ENCODE assay signal across 13 cellular contexts in the genomic region with DNA sequence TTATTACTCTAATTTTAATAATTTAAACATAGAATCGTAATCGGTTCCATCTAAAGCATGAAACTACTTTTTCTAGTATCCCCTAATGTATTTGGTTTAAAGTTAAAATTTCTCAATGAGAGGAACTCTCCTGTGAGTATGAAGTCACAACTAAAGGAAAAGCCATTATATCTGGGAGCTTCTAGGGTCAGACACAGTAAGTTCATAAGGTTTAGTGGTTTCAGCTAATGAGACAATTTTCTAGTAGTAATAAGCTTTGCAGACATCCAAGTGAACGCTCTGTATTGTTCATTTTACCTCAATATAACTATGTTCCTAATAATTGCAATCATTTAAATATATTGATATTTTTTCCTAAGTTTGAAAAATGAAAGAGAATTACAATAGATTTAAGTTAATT.
A peak's percentile ranks its signal among the peaks of the same experiment; 100 is the strongest.
DNase-seq lines count a peak whose midpoint lies in the region; ATAC-seq and TF ChIP-seq lines count a peak whose summit lies in the region.
"Had no signal": no experiment of that assay in that cellular context is flagged by ENCODE, and none has a peak within 500 bp of the region (broad histone marks: within the 10 kb centered on the region; RNA-seq: fewer than 3 reads in every experiment).

No MANE protein-coding gene starts in this region.

- H3K9me3 ChIP-seq in neuron (ENCODE audit: low read length), result no peaks in the 10 kb centered on the region
- peaks cover 0 to 4% (median 0%) of the 10 kb centered on the region in 3 experiments for H3K9me3 ChIP-seq in naive thymus-derived CD4-positive, alpha-beta T cell (ENCODE audit: control insufficient read depth in 2 of 3, low read length in 3 of 3)
- H3K9me3 ChIP-seq: SJSA1 had no signal

- H2AFZ ChIP-seq in neuron (ENCODE audit: low read depth, low read length), result peak overlapping the region; percentile 84

- no peaks in the 10 kb centered on the region for H3K27me3 Mint-ChIP-seq in HFFc6 (ENCODE audit: insufficient read depth)
- H3K27me3 Mint-ChIP-seq in naive thymus-derived CD4-positive, alpha-beta T cell, result no peaks in the 10 kb centered on the region

- H3K27ac Mint-ChIP-seq in HFFc6, result no peak overlapping the region; the same call in 1 of the 2 replicates
- H3K27ac Mint-ChIP-seq in naive thymus-derived CD4-positive, alpha-beta T cell, result no peak overlapping the region
- H3K27ac Mint-ChIP-seq: CD8-positive, alpha-beta T cell had no signal

- no peak for DNase-seq in HFFc6
- peak; percentile 8 for DNase-seq in NCI-H460 (ENCODE audit: extremely low read depth, low read depth)
- DNase-seq in naive thymus-derived CD4-positive, alpha-beta T cell, result no peak
- DNase-seq in left cardiac atrium, result no peak
- DNase-seq: CD8-positive, alpha-beta T cell; GF-D8; Kasumi-1; NCI-H446; NCI-H748 treated with DMSO at 0.1 percent for 48 hours had no signal

- H3K9me3 Mint-ChIP-seq in HFFc6, result no peaks in the 10 kb centered on the region; the same call in 1 of the 2 replicates
- peaks cover 2 to 19% (median 8%) of the 10 kb centered on the region in 11 donors for H3K9me3 Mint-ChIP-seq in naive thymus-derived CD4-positive, alpha-beta T cell

- H3K4me3 Mint-ChIP-seq in HFFc6, result peak overlapping the region; percentile 87
- H3K4me3 Mint-ChIP-seq in naive thymus-derived CD4-positive, alpha-beta T cell, result no peak overlapping the region
- H3K4me3 Mint-ChIP-seq: CD8-positive, alpha-beta T cell had no signal

- no peak overlapping the region for H3K27ac ChIP-seq in naive thymus-derived CD4-positive, alpha-beta T cell (ENCODE audit: low read depth, low read length)
- H3K27ac ChIP-seq: SJSA1 had no signal

- no peaks in the 10 kb centered on the region for H3K36me3 ChIP-seq in neuron (ENCODE audit: insufficient read depth, low read length)
- no peaks in the 10 kb centered on the region for H3K36me3 ChIP-seq in naive thymus-derived CD4-positive, alpha-beta T cell (ENCODE audit: control insufficient read depth in 2 of 3, insufficient read depth in 3 of 3, low read length in 3 of 3)
- H3K36me3 ChIP-seq: SJSA1 had no signal

- H3K4me1 ChIP-seq in neuron (ENCODE audit: insufficient read depth, low read length), result no peaks in the 10 kb centered on the region
- no peaks in the 10 kb centered on the region for H3K4me1 ChIP-seq in naive thymus-derived CD4-positive, alpha-beta T cell (ENCODE audit: control insufficient read depth in 2 of 2, insufficient read depth in 2 of 2, low read length in 2 of 2)
- H3K4me1 ChIP-seq: SJSA1 had no signal

- ATAC-seq in SK-N-SH treated with all-trans-retinoic acid at 6 μM for 48 hours, result peak; percentile 60
- ATAC-seq in HG03521 (IDR thresholded peaks at IDR 0.05; ENCODE audit: unreplicated experiment), result no peak
- ATAC-seq in naive thymus-derived CD4-positive, alpha-beta T cell, result no peak
- ATAC-seq in left cardiac atrium, result no peak
- ATAC-seq: CD8-positive, alpha-beta T cell had no signal

- H3K36me3 Mint-ChIP-seq in HFFc6 (ENCODE audit: low read depth), result no peaks in the 10 kb centered on the region; the same call in 1 of the 2 replicates
- H3K36me3 Mint-ChIP-seq in naive thymus-derived CD4-positive, alpha-beta T cell, result no peaks in the 10 kb centered on the region
- H3K36me3 Mint-ChIP-seq: CD8-positive, alpha-beta T cell had no signal

- no peak for TF ChIP-seq CTCF in HFFc6 (IDR thresholded peaks at IDR 0.05)

- H3K4me3 ChIP-seq in neuron (ENCODE audit: low read length), result no peak overlapping the region
- no peak overlapping the region for H3K4me3 ChIP-seq in naive thymus-derived CD4-positive, alpha-beta T cell (ENCODE audit: low read length)
- H3K4me3 ChIP-seq: SJSA1 had no signal

- CTCF ChIA-PET in naive thymus-derived CD4-positive, alpha-beta T cell (lab: Charles Lee), result no interaction called here

- POLR2A ChIA-PET in naive thymus-derived CD4-positive, alpha-beta T cell (lab: Charles Lee), result no interaction called here

- no peaks in the 10 kb centered on the region for H3K27me3 ChIP-seq in neuron (ENCODE audit: insufficient read depth, low read length)
- no peaks in the 10 kb centered on the region for H3K27me3 ChIP-seq in naive thymus-derived CD4-positive, alpha-beta T cell (ENCODE audit: control insufficient read depth in 2 of 2, insufficient read depth in 2 of 2, low read length in 2 of 2)
- H3K27me3 ChIP-seq: SJSA1 had no signal

- peaks cover 10% of the 10 kb centered on the region for H3K4me1 Mint-ChIP-seq in HFFc6 (ENCODE audit: low read depth)
- H3K4me1 Mint-ChIP-seq in naive thymus-derived CD4-positive, alpha-beta T cell, result no peaks in the 10 kb centered on the region

- intact Hi-C loops in naive thymus-derived CD4-positive, alpha-beta T cell (cut with micrococcal nuclease), result no loop called here
- intact Hi-C loops in left cardiac atrium (cut with DNase I), result no loop called here

TF ChIP-seq in SK-N-SH treated with all-trans-retinoic acid at 6 μM for 48 hours, 23 proteins besides CTCF, POLR2A, EP300 and RAD21:
- TF ChIP-seq ZFP30 (CRISPR knock-in tag; IDR thresholded peaks at IDR 0.05), result no peak
- TF ChIP-seq, protein P1, sequence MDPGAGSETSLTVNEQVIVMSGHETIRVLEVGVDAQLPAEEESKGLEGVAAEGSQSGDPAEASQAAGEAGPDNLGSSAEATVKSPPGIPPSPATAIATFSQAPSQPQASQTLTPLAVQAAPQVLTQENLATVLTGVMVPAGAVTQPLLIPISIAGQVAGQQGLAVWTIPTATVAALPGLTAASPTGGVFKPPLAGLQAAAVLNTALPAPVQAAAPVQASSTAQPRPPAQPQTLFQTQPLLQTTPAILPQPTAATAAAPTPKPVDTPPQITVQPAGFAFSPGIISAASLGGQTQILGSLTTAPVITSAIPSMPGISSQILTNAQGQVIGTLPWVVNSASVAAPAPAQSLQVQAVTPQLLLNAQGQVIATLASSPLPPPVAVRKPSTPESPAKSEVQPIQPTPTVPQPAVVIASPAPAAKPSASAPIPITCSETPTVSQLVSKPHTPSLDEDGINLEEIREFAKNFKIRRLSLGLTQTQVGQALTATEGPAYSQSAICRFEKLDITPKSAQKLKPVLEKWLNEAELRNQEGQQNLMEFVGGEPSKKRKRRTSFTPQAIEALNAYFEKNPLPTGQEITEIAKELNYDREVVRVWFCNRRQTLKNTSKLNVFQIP (CRISPR knock-in tag; IDR thresholded peaks at IDR 0.05; ENCODE audit: borderline replicate concordance, low read depth), result no peak
- no peak for TF ChIP-seq ARNTL (CRISPR knock-in tag; IDR thresholded peaks at IDR 0.05; ENCODE audit: borderline replicate concordance, low read depth)
- TF ChIP-seq ZNF565 (CRISPR knock-in tag; conservative IDR thresholded peaks at IDR 0.05; ENCODE audit: low read depth), result no peak
- TF ChIP-seq, protein P2, sequence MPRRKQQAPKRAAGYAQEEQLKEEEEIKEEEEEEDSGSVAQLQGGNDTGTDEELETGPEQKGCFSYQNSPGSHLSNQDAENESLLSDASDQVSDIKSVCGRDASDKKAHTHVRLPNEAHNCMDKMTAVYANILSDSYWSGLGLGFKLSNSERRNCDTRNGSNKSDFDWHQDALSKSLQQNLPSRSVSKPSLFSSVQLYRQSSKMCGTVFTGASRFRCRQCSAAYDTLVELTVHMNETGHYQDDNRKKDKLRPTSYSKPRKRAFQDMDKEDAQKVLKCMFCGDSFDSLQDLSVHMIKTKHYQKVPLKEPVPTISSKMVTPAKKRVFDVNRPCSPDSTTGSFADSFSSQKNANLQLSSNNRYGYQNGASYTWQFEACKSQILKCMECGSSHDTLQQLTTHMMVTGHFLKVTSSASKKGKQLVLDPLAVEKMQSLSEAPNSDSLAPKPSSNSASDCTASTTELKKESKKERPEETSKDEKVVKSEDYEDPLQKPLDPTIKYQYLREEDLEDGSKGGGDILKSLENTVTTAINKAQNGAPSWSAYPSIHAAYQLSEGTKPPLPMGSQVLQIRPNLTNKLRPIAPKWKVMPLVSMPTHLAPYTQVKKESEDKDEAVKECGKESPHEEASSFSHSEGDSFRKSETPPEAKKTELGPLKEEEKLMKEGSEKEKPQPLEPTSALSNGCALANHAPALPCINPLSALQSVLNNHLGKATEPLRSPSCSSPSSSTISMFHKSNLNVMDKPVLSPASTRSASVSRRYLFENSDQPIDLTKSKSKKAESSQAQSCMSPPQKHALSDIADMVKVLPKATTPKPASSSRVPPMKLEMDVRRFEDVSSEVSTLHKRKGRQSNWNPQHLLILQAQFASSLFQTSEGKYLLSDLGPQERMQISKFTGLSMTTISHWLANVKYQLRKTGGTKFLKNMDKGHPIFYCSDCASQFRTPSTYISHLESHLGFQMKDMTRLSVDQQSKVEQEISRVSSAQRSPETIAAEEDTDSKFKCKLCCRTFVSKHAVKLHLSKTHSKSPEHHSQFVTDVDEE (CRISPR knock-in tag; IDR thresholded peaks at IDR 0.05), result no peak
- TF ChIP-seq OSR1 (CRISPR knock-in tag; IDR thresholded peaks at IDR 0.05), result no peak
- TF ChIP-seq, protein P3, sequence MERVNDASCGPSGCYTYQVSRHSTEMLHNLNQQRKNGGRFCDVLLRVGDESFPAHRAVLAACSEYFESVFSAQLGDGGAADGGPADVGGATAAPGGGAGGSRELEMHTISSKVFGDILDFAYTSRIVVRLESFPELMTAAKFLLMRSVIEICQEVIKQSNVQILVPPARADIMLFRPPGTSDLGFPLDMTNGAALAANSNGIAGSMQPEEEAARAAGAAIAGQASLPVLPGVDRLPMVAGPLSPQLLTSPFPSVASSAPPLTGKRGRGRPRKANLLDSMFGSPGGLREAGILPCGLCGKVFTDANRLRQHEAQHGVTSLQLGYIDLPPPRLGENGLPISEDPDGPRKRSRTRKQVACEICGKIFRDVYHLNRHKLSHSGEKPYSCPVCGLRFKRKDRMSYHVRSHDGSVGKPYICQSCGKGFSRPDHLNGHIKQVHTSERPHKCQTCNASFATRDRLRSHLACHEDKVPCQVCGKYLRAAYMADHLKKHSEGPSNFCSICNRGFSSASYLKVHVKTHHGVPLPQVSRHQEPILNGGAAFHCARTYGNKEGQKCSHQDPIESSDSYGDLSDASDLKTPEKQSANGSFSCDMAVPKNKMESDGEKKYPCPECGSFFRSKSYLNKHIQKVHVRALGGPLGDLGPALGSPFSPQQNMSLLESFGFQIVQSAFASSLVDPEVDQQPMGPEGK (CRISPR knock-in tag; IDR thresholded peaks at IDR 0.05; ENCODE audit: borderline replicate concordance), result no peak
- no peak for TF ChIP-seq ZC3H10 (CRISPR knock-in tag; IDR thresholded peaks at IDR 0.05)
- TF ChIP-seq GLIS3 (CRISPR knock-in tag; IDR thresholded peaks at IDR 0.05), result no peak
- no peak for TF ChIP-seq RARB (CRISPR knock-in tag; IDR thresholded peaks at IDR 0.05)
- TF ChIP-seq ZNF8 (CRISPR knock-in tag; IDR thresholded peaks at IDR 0.05), result no peak
- no peak for TF ChIP-seq ZNF70 (CRISPR knock-in tag; IDR thresholded peaks at IDR 0.05)
